33 cellular contexts compared by ENCODE assay signal in genomic region chr1:167158095-167158812, GRCh38.
A peak's percentile ranks its signal among the peaks of the same experiment; 100 is the strongest.
DNase-seq lines count a peak whose midpoint lies in the region; ATAC-seq and TF ChIP-seq lines count a peak whose summit lies in the region.
"Had no signal": no experiment of that assay in that cellular context is flagged by ENCODE, and none has a peak within 500 bp of the region (broad histone marks: within the 10 kb centered on the region; RNA-seq: fewer than 3 reads in every experiment).

No MANE protein-coding gene starts in this region.

- no peaks in the 10 kb centered on the region for H3K36me3 ChIP-seq in GM23338 (ENCODE audit: insufficient read depth)
- H3K36me3 ChIP-seq: ascending aorta, BLaER1, left ventricle myocardium inferior, right atrium auricular region had no signal

- no peaks in the 10 kb centered on the region for H3K27me3 ChIP-seq in GM23338 (ENCODE audit: insufficient read depth)
- H3K27me3 ChIP-seq: ascending aorta, BLaER1, right atrium auricular region had no signal

- no peaks in the 10 kb centered on the region for H4K20me1 ChIP-seq in GM23338 (replicated peaks; ENCODE audit: insufficient read depth)
- H4K20me1 ChIP-seq: BLaER1 had no signal

- H3K9me2 ChIP-seq in GM23338 (ENCODE audit: insufficient read depth) = peaks cover 3% of the 10 kb centered on the region; the same call in 1 of the 2 replicates
- H3K9me2 ChIP-seq: SK-N-SH had no signal

- H3K36me3 Mint-ChIP-seq in GM23338 (ENCODE audit: low read depth) = peaks cover 22% of the 10 kb centered on the region
- H3K36me3 Mint-ChIP-seq: activated naive CD8-positive, alpha-beta T cell treated with anti-CD3 and anti-CD28 coated beads, Interleukin-2, amount 10 ng/mL, durations not matched to agents 7 days and 5 days had no signal

- H3K27me3 Mint-ChIP-seq in GM23338 (ENCODE audit: insufficient read depth, low read depth, poor library complexity) = peaks cover 4% of the 10 kb centered on the region
- H3K27me3 Mint-ChIP-seq: dendritic cell treated with granulocyte-macrophage colony-stimulating factor and Interleukin-4, amounts not matched to agents 40 ng/mL and 50 ng/mL, for 4 days had no signal

- no peaks in the 10 kb centered on the region for H3K79me2 ChIP-seq in GM23338 (replicated peaks; ENCODE audit: insufficient read depth)
- H3K79me2 ChIP-seq: parathyroid adenoma had no signal

- DNase-seq in GM23338 (ENCODE audit: low spot score) (peak; percentile 30), KBM-7 (peak; percentile 45), UCSD-AML1 (lab: John Stamatoyannopoulos, UW; ENCODE audit: unreplicated experiment) (peak; percentile 42), myocyte (ENCODE audit: low read depth) (peak; percentile 30), cerebellar nuclear complex (lab: John Stamatoyannopoulos, UW) (no peak), GM13976 (ENCODE audit: low spot score) (no peak)
- DNase-seq in stimulated activated naive CD4-positive, alpha-beta T cell (lab: John Stamatoyannopoulos, UW) = no peak
- no peak for DNase-seq in stimulated activated naive CD4-positive, alpha-beta T cell treated with Interleukin-2 at 50 U/mL for 16 hours (lab: John Stamatoyannopoulos, UW)
- DNase-seq: activated CD4-positive, alpha-beta T cell treated with anti-CD3 and anti-CD28 coated beads for 48 hours; activated gamma-delta T cell; activated naive CD8-positive, alpha-beta T cell treated with anti-CD3 and anti-CD28 coated beads, Interleukin-2, amount 10 ng/mL, durations not matched to agents 7 days and 5 days; activated T-cell treated with anti-CD3 and anti-CD28 coated beads, Interleukin-2, amount 50 U/mL, for 1 hour; caudate nucleus; GF-D8; hypothalamus; left ventricle myocardium inferior; midbrain; MM.1S; NCI-H1436 treated with DMSO at 0.1 percent for 48 hours; NCI-H446 treated with DMSO at 0.1 percent for 48 hours; OCI-M1; SK-N-SH; stimulated activated CD4-positive, alpha-beta T cell treated with anti-CD3 and anti-CD28 coated beads, Interleukin-2, amount 100 ng/mL, for 24 hours; substantia nigra had no signal

- H3K27ac Mint-ChIP-seq in GM23338 = peak overlapping the region; percentile 90
- H3K27ac Mint-ChIP-seq: activated naive CD8-positive, alpha-beta T cell treated with anti-CD3 and anti-CD28 coated beads, Interleukin-2, amount 10 ng/mL, durations not matched to agents 7 days and 5 days; dendritic cell treated with granulocyte-macrophage colony-stimulating factor and Interleukin-4, amounts not matched to agents 40 ng/mL and 50 ng/mL, for 4 days; nephron; T-helper 2 cell treated with Interferon-gamma antibody and Interleukin-4, amounts not matched to agents 5 μg/mL and 100 μg/mL, for 36 hours had no signal

- no peak overlapping the region for H3K4me3 ChIP-seq in GM23338
- H3K4me3 ChIP-seq: ascending aorta, BLaER1, K562, left ventricle myocardium inferior, right atrium auricular region had no signal

- TF ChIP-seq CTCF in GM23338 (conservative IDR thresholded peaks at IDR 0.05; ENCODE audit: low read depth in 2 of 2) (no peak), GM13976 (IDR thresholded peaks at IDR 0.05; ENCODE audit: borderline replicate concordance, control extremely low read depth, extremely low read depth, insufficient read depth, missing control alignments) (no peak)

- H3K4me2 ChIP-seq in GM23338 = peak overlapping the region; percentile 55
- H3K4me2 ChIP-seq: BLaER1, SK-N-SH had no signal

- peak; percentile 77 for ATAC-seq in GM23338
- ATAC-seq: K562 had no signal

- no peaks in the 10 kb centered on the region for H3K9me3 Mint-ChIP-seq in GM23338
- H3K9me3 Mint-ChIP-seq: dendritic cell treated with granulocyte-macrophage colony-stimulating factor and Interleukin-4, amounts not matched to agents 40 ng/mL and 50 ng/mL, for 4 days; nephron; T-helper 2 cell treated with Interferon-gamma antibody and Interleukin-4, amounts not matched to agents 5 μg/mL and 100 μg/mL, for 36 hours had no signal

- peak overlapping the region; percentile 15; the same call in 1 of the 2 replicates for H2AFZ ChIP-seq in GM23338
- H2AFZ ChIP-seq: parathyroid adenoma had no signal

- H3K4me1 Mint-ChIP-seq in GM23338 = peaks cover 44% of the 10 kb centered on the region

- in situ Hi-C loops in KBM-7 (cut with MboI; ENCODE audit: low pct_unique_long_range_greater_than_20kb, low sequenced_read_pairs) (no loop called here), GM13976 (cut with MboI; ENCODE audit: low sequenced_read_pairs, unreplicated experiment) (no loop called here)

- H3K4me3 Mint-ChIP-seq in GM23338 = no peak overlapping the region; the same call in 2 of the 3 replicates
- H3K4me3 Mint-ChIP-seq: activated naive CD8-positive, alpha-beta T cell treated with anti-CD3 and anti-CD28 coated beads, Interleukin-2, amount 10 ng/mL, durations not matched to agents 7 days and 5 days; dendritic cell treated with granulocyte-macrophage colony-stimulating factor and Interleukin-4, amounts not matched to agents 40 ng/mL and 50 ng/mL, for 4 days; nephron; T-helper 2 cell treated with Interferon-gamma antibody and Interleukin-4, amounts not matched to agents 5 μg/mL and 100 μg/mL, for 36 hours had no signal

- H3K27ac ChIP-seq in GM23338 (ENCODE audit: low read depth) = no peak overlapping the region
- H3K27ac ChIP-seq: ascending aorta, BLaER1, left ventricle myocardium inferior, parathyroid adenoma, right atrium auricular region, VCaP had no signal

- no peaks in the 10 kb centered on the region for H3F3A ChIP-seq in GM23338 (replicated peaks; ENCODE audit: low read depth)

- peaks cover 31% of the 10 kb centered on the region for H3K4me1 ChIP-seq in GM23338 (ENCODE audit: insufficient read depth)
- H3K4me1 ChIP-seq: ascending aorta, left ventricle myocardium inferior, parathyroid adenoma, right atrium auricular region had no signal

TF ChIP-seq in GM23338, 12 proteins besides CTCF, POLR2A, EP300 and RAD21 (continues in another document):
- TF ChIP-seq JUNB (IDR thresholded peaks at IDR 0.05; ENCODE audit: unreplicated experiment) (no peak), STAT1 (IDR thresholded peaks at IDR 0.05; ENCODE audit: unreplicated experiment) (no peak), EZH2phosphoT487 (IDR thresholded peaks at IDR 0.05; ENCODE audit: unreplicated experiment) (no peak), REST (IDR thresholded peaks at IDR 0.05; ENCODE audit: unreplicated experiment) (no peak), NANOG (IDR thresholded peaks at IDR 0.05; ENCODE audit: borderline replicate concordance) (no peak)

Comparison
In these comparisons a context has a peak if more than half of its experiments do, and no peak if none do; other contexts are left out.
1. DNase-seq: peak in GM23338 (single experiment), KBM-7 (single experiment), UCSD-AML1 (single experiment) and myocyte (single experiment); none in cerebellar nuclear complex (0 of 2), GM13976 (single experiment), stimulated activated naive CD4-positive, alpha-beta T cell (0 of 6) and stimulated activated naive CD4-positive, alpha-beta T cell treated with Interleukin-2 at 50 U/mL for 16 hours (single experiment).